8 cellular contexts compared by ENCODE assay signal in genomic region chr9:4679268-4680177, GRCh38. TPM values are rescaled to one million over a fixed set of nuclear protein-coding genes. Genes with fewer than 3 reads are reported as not detected.
DNase-seq lines count a peak whose midpoint lies in the region; ATAC-seq, FAIRE-seq and TF ChIP-seq lines count a peak whose summit lies in the region.

Gene CDC37L1, plus strand, starts transcription at chr9:4679569. Its CDS starts 199 bp downstream, at chr9:4679768.

- no peaks in the 10 kb centered on the region for H3K27me3 ChIP-seq in pancreas
- no peaks in the 10 kb centered on the region for H3K27me3 ChIP-seq in tibial nerve

- peak within 1 kb of the TSS; percentile 91 for H3K4me3 ChIP-seq in GM12864 (ENCODE audit: low read depth, low read length)
- H3K4me3 ChIP-seq in pancreas: peak within 1 kb of the TSS; percentile 38 to 81 (median 72)
- peak within 1 kb of the TSS; percentile 83 to 92 (median 87) for H3K4me3 ChIP-seq in tibial nerve

- peak; percentile 85 to 99 for TF ChIP-seq EP300 in tibial nerve (IDR thresholded peaks at IDR 0.05)

- FAIRE-seq in pancreas (lab: Jason Lieb, UNC): peak; percentile 79

- intact Hi-C loops in Right ventricle myocardium superior (cut with DNase I): no loop called here
- intact Hi-C loops in pancreas (cut with DNase I): no loop called here

- H3K27ac ChIP-seq in pancreas (peak within 1 kb of the TSS; percentile 91 to 99 (median 96)), tibial nerve (peak within 1 kb of the TSS; percentile 91 to 98 (median 98))

- no peaks in the 10 kb centered on the region for H3K9me3 ChIP-seq in pancreas
- no peaks in the 10 kb centered on the region for H3K9me3 ChIP-seq in tibial nerve

- H3K4me1 ChIP-seq in pancreas: peaks cover 12 to 16% (median 12%) of the 10 kb centered on the region in 3 donors
- H3K4me1 ChIP-seq in tibial nerve: peaks cover 0 to 39% (median 15%) of the 10 kb centered on the region in 4 donors

- H3K36me3 ChIP-seq in pancreas (no peaks in the 10 kb centered on the region), tibial nerve (no peaks in the 10 kb centered on the region)

- WGBS in pancreas, 2 donors: 0% methylated on average over 58 to 66 of the region's 66 CpGs
- WGBS in tibial nerve, 2 donors: 0% methylated on average over 54 to 55 of the region's 66 CpGs

- TF ChIP-seq CTCF in GM12864 (IDR thresholded peaks at IDR 0.05; ENCODE audit: low read depth, low read length, missing control alignments): peak; percentile 63
- peak; percentile 43 to 76 (median 62) for TF ChIP-seq CTCF in pancreas (IDR thresholded peaks at IDR 0.05)
- TF ChIP-seq CTCF in tibial nerve (IDR thresholded peaks at IDR 0.05): peak; percentile 50 to 94 (median 70)

- peak; percentile 90 to 98 for TF ChIP-seq POLR2A in tibial nerve (IDR thresholded peaks at IDR 0.05)

- DNase-seq in GM12864 (ENCODE audit: low read depth) (peak; percentile 87), NCI-H1105 (lab: John Stamatoyannopoulos, UW) (peak; percentile 96), SKM-1 treated with dmso at 0.1 percent for 144 hours (lab: John Stamatoyannopoulos, UW; ENCODE audit: unreplicated experiment) (peak; percentile 95), Right ventricle myocardium superior (peak; percentile 99), pancreas (peak; percentile 97 to 99 (median 98)), tibial nerve (ENCODE audit: low spot score in 2 of 2) (peak; percentile 96 to 98)
- DNase-seq in activated naive CD8-positive, alpha-beta T cell treated with anti-CD3 and anti-CD28 coated beads, Interleukin-2, amount 50 U/mL, for 16 hours (ENCODE audit: low read depth, low spot score): peak; percentile 99

- peak; percentile 96 for ATAC-seq in HG02623 (IDR thresholded peaks at IDR 0.05; ENCODE audit: unreplicated experiment)
- peak; percentile 99 for ATAC-seq in Right ventricle myocardium superior (ENCODE audit: poor library complexity)
- peak; percentile 91 to 98 (median 96) for ATAC-seq in pancreas

RNA-seq across cellular contexts. Expression of gene CDC37L1, which starts in this region (rescaled TPM):
- total RNA-seq in Right ventricle myocardium superior: 40.2 TPM
- total RNA-seq in pancreas: 10 to 100 TPM in 5 of 6 donors, 1 to 10 TPM in 1; 8.3 to 13.4 (median 11.9) TPM
- 1 to 10 TPM; 5.4 to 8.5 TPM for polyA plus RNA-seq in pancreas
- total RNA-seq in tibial nerve: 10 to 100 TPM; 28.5 to 48.9 (median 38.0) TPM

Comparison
In these comparisons a context has a peak if more than half of its experiments do, and no peak if none do; other contexts are left out.
1. Peak in every context shown above with its lines: DNase-seq, ATAC-seq, H3K4me3 ChIP-seq and H3K27ac ChIP-seq.